ENCODE assay signal across 8 cellular contexts in genomic region chr11:9758676-9759518, GRCh38.
A peak's percentile ranks its signal among the peaks of the same experiment; 100 is the strongest.
DNase-seq lines count a peak whose midpoint lies in the region; ATAC-seq and TF ChIP-seq lines count a peak whose summit lies in the region.

No MANE protein-coding gene starts in this region.

- intact Hi-C loops in right cardiac atrium (cut with DNase I) = loop anchor here (2.0 to 5.0 kb wide), 3 partner anchors 213 to 548 kb away; partner anchors contain the start of gene ADM (in 4 of the 4)

- TF ChIP-seq CTCF in GM20000 (IDR thresholded peaks at IDR 0.05; ENCODE audit: extremely low read depth, missing control alignments) = peak; percentile 26

- ATAC-seq in right cardiac atrium = peak; percentile 79 to 81

- WGBS in right cardiac atrium = 8% methylated on average over 49 of the region's 49 CpGs

- peak overlapping the region; percentile 86 for H3K27ac ChIP-seq in right cardiac atrium (ENCODE audit: low read length)

- peaks cover 9% of the 10 kb centered on the region for H3K4me1 ChIP-seq in right cardiac atrium (ENCODE audit: control insufficient read depth, insufficient read depth, low read length)

- no peaks in the 10 kb centered on the region for H3K27me3 ChIP-seq in right cardiac atrium (ENCODE audit: control insufficient read depth, insufficient read depth)

- DNase-seq in COLO668 (lab: John Stamatoyannopoulos, UW; ENCODE audit: unreplicated experiment) (peak; percentile 79), GM20000 (ENCODE audit: low spot score) (peak; percentile 78), HuH-7 (ENCODE audit: low spot score) (peak; percentile 81), T follicular helper cell (ENCODE audit: low read depth) (peak; percentile 12), anterior cingulate cortex (lab: John Stamatoyannopoulos, UW) (peak in 38 of 58 donors; percentile 13 to 60 (median 42)), right cardiac atrium (peak; percentile 88 to 96 (median 95)), renal cortical epithelial cell (ENCODE audit: low read depth) (peak; percentile 36), middle frontal gyrus (ENCODE audit: extremely low spot score, low spot score) (no peak)

- no peaks in the 10 kb centered on the region for H3K9me3 ChIP-seq in right cardiac atrium (ENCODE audit: control insufficient read depth, low read length)

- peak overlapping the region; percentile 57 for H3K4me3 ChIP-seq in right cardiac atrium (ENCODE audit: low read length)
